Comparison of ENCODE assay signal across 8 cellular contexts in genomic region chr22:40651563-40652501, GRCh38. TPM values are rescaled to one million over a fixed set of nuclear protein-coding genes. Genes with fewer than 3 reads are reported as not detected.
DNase-seq lines count a peak whose midpoint lies in the region; ATAC-seq, FAIRE-seq and TF ChIP-seq lines count a peak whose summit lies in the region.

No MANE protein-coding gene starts in this region.

- FAIRE-seq in A204.1 (lab: Jason Lieb, UNC) (peak; percentile 96), frontal cortex (lab: Jason Lieb, UNC) (no peak)

- peak; percentile 91 for DNase-seq in NCI-H1105 (lab: John Stamatoyannopoulos, UW)
- peak; percentile 81 to 91 for DNase-seq in frontal cortex (ENCODE audit: low spot score in 2 of 2)
- peak; percentile 98 for DNase-seq in non-pigmented ciliary epithelial cell (ENCODE audit: low read depth)
- peak; percentile 100 for DNase-seq in stromal cell of bone marrow (ENCODE audit: low read depth)

- no peaks in the 10 kb centered on the region for H3K9me3 Mint-ChIP-seq in activated naive CD4-positive, alpha-beta T cell treated with anti-CD3 and anti-CD28 coated beads, Interleukin-2, amount 50 U/mL, for 24 hours

- H3K4me1 Mint-ChIP-seq in activated naive CD4-positive, alpha-beta T cell treated with anti-CD3 and anti-CD28 coated beads, Interleukin-2, amount 50 U/mL, for 24 hours, result peaks cover 11% of the 10 kb centered on the region

- peak overlapping the region; percentile 31 for H3K4me3 Mint-ChIP-seq in activated naive CD4-positive, alpha-beta T cell treated with anti-CD3 and anti-CD28 coated beads, Interleukin-2, amount 50 U/mL, for 24 hours

- ATAC-seq in GM19455 (IDR thresholded peaks at IDR 0.05; ENCODE audit: unreplicated experiment) (peak; percentile 84), SK-N-SH treated with all-trans-retinoic acid at 6 μM for 48 hours (peak; percentile 94)

- no peaks in the 10 kb centered on the region for H3K36me3 Mint-ChIP-seq in activated naive CD4-positive, alpha-beta T cell treated with anti-CD3 and anti-CD28 coated beads, Interleukin-2, amount 50 U/mL, for 24 hours

- no peaks in the 10 kb centered on the region for H3K27me3 Mint-ChIP-seq in activated naive CD4-positive, alpha-beta T cell treated with anti-CD3 and anti-CD28 coated beads, Interleukin-2, amount 50 U/mL, for 24 hours

- peak overlapping the region; percentile 89 for H3K27ac Mint-ChIP-seq in activated naive CD4-positive, alpha-beta T cell treated with anti-CD3 and anti-CD28 coated beads, Interleukin-2, amount 50 U/mL, for 24 hours

TF ChIP-seq in SK-N-SH treated with all-trans-retinoic acid at 6 μM for 48 hours, 23 proteins besides CTCF, POLR2A, EP300 and RAD21:
- TF ChIP-seq, protein P1, sequence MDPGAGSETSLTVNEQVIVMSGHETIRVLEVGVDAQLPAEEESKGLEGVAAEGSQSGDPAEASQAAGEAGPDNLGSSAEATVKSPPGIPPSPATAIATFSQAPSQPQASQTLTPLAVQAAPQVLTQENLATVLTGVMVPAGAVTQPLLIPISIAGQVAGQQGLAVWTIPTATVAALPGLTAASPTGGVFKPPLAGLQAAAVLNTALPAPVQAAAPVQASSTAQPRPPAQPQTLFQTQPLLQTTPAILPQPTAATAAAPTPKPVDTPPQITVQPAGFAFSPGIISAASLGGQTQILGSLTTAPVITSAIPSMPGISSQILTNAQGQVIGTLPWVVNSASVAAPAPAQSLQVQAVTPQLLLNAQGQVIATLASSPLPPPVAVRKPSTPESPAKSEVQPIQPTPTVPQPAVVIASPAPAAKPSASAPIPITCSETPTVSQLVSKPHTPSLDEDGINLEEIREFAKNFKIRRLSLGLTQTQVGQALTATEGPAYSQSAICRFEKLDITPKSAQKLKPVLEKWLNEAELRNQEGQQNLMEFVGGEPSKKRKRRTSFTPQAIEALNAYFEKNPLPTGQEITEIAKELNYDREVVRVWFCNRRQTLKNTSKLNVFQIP (CRISPR knock-in tag; IDR thresholded peaks at IDR 0.05; ENCODE audit: borderline replicate concordance, low read depth), result no peak
- TF ChIP-seq ZFP3 (CRISPR knock-in tag; IDR thresholded peaks at IDR 0.05), result no peak
- TF ChIP-seq ZC3H10 (CRISPR knock-in tag; IDR thresholded peaks at IDR 0.05), result no peak
- TF ChIP-seq GLIS3 (CRISPR knock-in tag; IDR thresholded peaks at IDR 0.05), result no peak
- no peak for TF ChIP-seq CSDC2 (CRISPR knock-in tag; IDR thresholded peaks at IDR 0.05)
- no peak for TF ChIP-seq TOX (CRISPR knock-in tag; IDR thresholded peaks at IDR 0.05; ENCODE audit: borderline replicate concordance)
- TF ChIP-seq ZNF70 (CRISPR knock-in tag; IDR thresholded peaks at IDR 0.05), result peak; percentile 14; the same call in 1 of the 2 replicates
- no peak for TF ChIP-seq PPARA (CRISPR knock-in tag; IDR thresholded peaks at IDR 0.05; ENCODE audit: borderline replicate concordance)
- TF ChIP-seq ISL1 (CRISPR knock-in tag; IDR thresholded peaks at IDR 0.05), result no peak
TF ChIP-seq in SK-N-SH treated with all-trans-retinoic acid at 6 μM for 48 hours: peak in this region for 1.

RNA-seq across cellular contexts. Expression of gene MRTFA, which starts 15.3 kb away (rescaled TPM):
- total RNA-seq in frontal cortex, result 24.9 TPM

RNA-seq across cellular contexts. Expression of gene MCHR1, which starts 27.5 kb away (rescaled TPM):
- total RNA-seq in frontal cortex, result 1.2 TPM

Comparison
In these comparisons a context has a peak if more than half of its experiments do, and no peak if none do; other contexts are left out.
1. Peak in every context shown above with its lines: DNase-seq and ATAC-seq.